19 cellular contexts compared by ENCODE assay signal in the genomic region with DNA sequence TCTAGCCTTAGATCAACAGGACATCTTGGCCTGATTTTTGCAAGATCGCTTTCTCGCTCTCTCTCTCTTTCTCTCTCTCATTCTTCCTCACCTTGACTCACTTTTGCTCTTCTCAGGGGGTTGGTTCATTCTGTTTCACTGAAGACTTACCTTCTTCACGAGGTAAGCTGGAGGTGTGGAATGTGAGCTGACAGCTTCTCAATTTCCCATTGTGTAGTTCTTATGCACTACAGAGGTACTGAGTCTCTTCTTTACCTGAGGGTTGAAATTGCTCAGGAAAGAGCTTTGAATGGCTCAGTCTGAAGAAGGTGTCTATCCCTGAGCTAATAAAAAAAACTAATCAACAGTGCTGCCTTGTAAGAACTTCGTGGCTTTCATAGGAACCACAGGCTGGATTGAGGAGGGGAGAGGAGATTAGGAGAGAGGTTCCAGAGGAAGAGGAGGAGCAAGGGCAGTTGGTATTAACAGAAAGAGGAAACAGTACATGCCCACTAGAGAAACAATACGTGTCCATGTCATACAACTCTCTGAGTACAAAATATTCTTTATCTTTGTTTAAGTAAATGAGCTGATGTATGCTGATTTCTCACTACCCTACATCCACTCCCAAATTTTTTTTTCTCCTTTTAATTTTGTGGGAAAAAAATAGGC.
"Had no signal": no experiment of that assay in that cellular context is flagged by ENCODE, and none has a peak within 500 bp of the region (broad histone marks: within the 10 kb centered on the region; RNA-seq: fewer than 3 reads in every experiment).

No MANE protein-coding gene starts in this region.

- DNase-seq: activated CD4-positive, alpha-beta T cell treated with anti-CD3 and anti-CD28 coated beads for 36 hours; activated CD8-positive, alpha-beta memory T cell treated with anti-CD3 and anti-CD28 coated beads, Interleukin-2, amount 50 U/mL, for 4 hours; activated CD8-positive, alpha-beta T cell treated with anti-CD3 and anti-CD28 coated beads for 36 hours; activated gamma-delta T cell treated with Interleukin-2 at 50 U/mL for 16 hours; activated naive CD8-positive, alpha-beta T cell treated with anti-CD3 and anti-CD28 coated beads, Interleukin-2, amount 10 ng/mL, durations not matched to agents 7 days and 5 days; activated T-cell treated with anti-CD3 and anti-CD28 coated beads, Interleukin-2, amount 50 U/mL, for 72 hours; anterior cingulate cortex; esophagus squamous epithelium; left ventricle myocardium inferior; occipital lobe; right lobe of liver; stimulated activated CD4-positive, alpha-beta T cell treated with anti-CD3 and anti-CD28 coated beads, Interleukin-2, amount 100 ng/mL, for 24 hours; stimulated activated naive B cell treated with anti-CD40 and anti-IgM and Interleukin-4, amounts not matched to agents 10 μg/mL and 1 μg/mL and 100 μg/mL, for 72 hours; substantia nigra had no signal

- H3K27me3 Mint-ChIP-seq: progenitor cell of endocrine pancreas; stimulated activated naive B cell treated with anti-CD40 and anti-IgM and Interleukin-4, amounts not matched to agents 10 μg/mL and 1 μg/mL and 100 μg/mL, for 72 hours had no signal

- H3K27me3 ChIP-seq: breast epithelium, esophagus squamous epithelium, right lobe of liver had no signal

- H3K36me3 Mint-ChIP-seq: type B pancreatic cell had no signal

- H3K4me3 ChIP-seq: breast epithelium, esophagus squamous epithelium, left ventricle myocardium inferior, right lobe of liver had no signal

- H3K27ac ChIP-seq: breast epithelium, esophagus squamous epithelium, left ventricle myocardium inferior, right lobe of liver, VCaP had no signal

- ATAC-seq: activated CD8-positive, alpha-beta T cell treated with anti-CD3 and anti-CD28 coated beads for 36 hours had no signal

- H3K36me3 ChIP-seq: breast epithelium, esophagus squamous epithelium, left ventricle myocardium inferior, right lobe of liver had no signal

- H3K27ac Mint-ChIP-seq: activated CD4-positive, alpha-beta T cell treated with anti-CD3 and anti-CD28 coated beads for 36 hours; activated CD8-positive, alpha-beta T cell treated with anti-CD3 and anti-CD28 coated beads for 36 hours; activated naive CD8-positive, alpha-beta T cell treated with anti-CD3 and anti-CD28 coated beads, Interleukin-2, amount 10 ng/mL, durations not matched to agents 7 days and 5 days; activated T-cell treated with anti-CD3 and anti-CD28 coated beads, Interleukin-2, amount 50 U/mL, for 72 hours; stimulated activated naive B cell treated with anti-CD40 and anti-IgM and Interleukin-4, amounts not matched to agents 10 μg/mL and 1 μg/mL and 100 μg/mL, for 72 hours; T-helper 2 cell treated with Interferon-gamma antibody and Interleukin-4, amounts not matched to agents 5 μg/mL and 100 μg/mL, for 36 hours; type B pancreatic cell had no signal

- H3K4me1 ChIP-seq: breast epithelium, esophagus squamous epithelium, right lobe of liver had no signal

- H3K4me3 Mint-ChIP-seq: activated CD4-positive, alpha-beta T cell treated with anti-CD3 and anti-CD28 coated beads for 36 hours; activated CD8-positive, alpha-beta T cell treated with anti-CD3 and anti-CD28 coated beads for 36 hours; activated naive CD8-positive, alpha-beta T cell treated with anti-CD3 and anti-CD28 coated beads, Interleukin-2, amount 10 ng/mL, durations not matched to agents 7 days and 5 days; T-helper 2 cell treated with Interferon-gamma antibody and Interleukin-4, amounts not matched to agents 5 μg/mL and 100 μg/mL, for 36 hours; type B pancreatic cell had no signal

- H3K9me3 ChIP-seq: right lobe of liver had no signal
